ENCODE assay signal across 12 cellular contexts in genomic region chr2:43993437-43993836, GRCh38. TPM values are rescaled to one million over a fixed set of nuclear protein-coding genes. Genes with fewer than 3 reads are reported as not detected.
DNase-seq lines count a peak whose midpoint lies in the region; ATAC-seq and TF ChIP-seq lines count a peak whose summit lies in the region.
"Had no signal": no experiment of that assay in that cellular context is flagged by ENCODE, and none has a peak within 500 bp of the region (broad histone marks: within the 10 kb centered on the region; RNA-seq: fewer than 3 reads in every experiment).

No MANE protein-coding gene starts in this region.

- intact Hi-C loops in activated naive CD4-positive, alpha-beta T cell treated with anti-CD3 and anti-CD28 coated beads for 36 hours (cut with micrococcal nuclease), result loop anchor here (10.0 kb wide), 1 partner anchor 219 kb away; the partner anchor contains the start of gene DYNC2LI1
- intact Hi-C loops in PC-9 (cut with micrococcal nuclease; ENCODE audit: unreplicated experiment), result no loop called here
- intact Hi-C loops in thyroid gland (cut with DNase I), result loop anchor here (10.0 kb wide), 1 partner anchor 219 kb away; the partner anchor contains the start of gene DYNC2LI1

- H3K9me3 Mint-ChIP-seq in activated naive CD4-positive, alpha-beta T cell treated with anti-CD3 and anti-CD28 coated beads for 36 hours, result no peaks in the 10 kb centered on the region
- H3K9me3 Mint-ChIP-seq in endodermal cell, result no peaks in the 10 kb centered on the region

- H3K27me3 Mint-ChIP-seq in activated naive CD4-positive, alpha-beta T cell treated with anti-CD3 and anti-CD28 coated beads for 36 hours (ENCODE audit: low read depth), result no peaks in the 10 kb centered on the region
- no peaks in the 10 kb centered on the region for H3K27me3 Mint-ChIP-seq in endodermal cell (ENCODE audit: insufficient read depth)

- peaks cover 46% of the 10 kb centered on the region for H3K4me1 Mint-ChIP-seq in activated naive CD4-positive, alpha-beta T cell treated with anti-CD3 and anti-CD28 coated beads for 36 hours (ENCODE audit: low read depth)
- peaks cover 38% of the 10 kb centered on the region for H3K4me1 Mint-ChIP-seq in endodermal cell

- H3K9me3 ChIP-seq in PC-9 (ENCODE audit: insufficient read depth, low read depth) (no peaks in the 10 kb centered on the region), endodermal cell (ENCODE audit: control insufficient read depth, low read length) (no peaks in the 10 kb centered on the region), smooth muscle cell (replicated peaks; ENCODE audit: low read depth) (no peaks in the 10 kb centered on the region), thyroid gland (no peaks in the 10 kb centered on the region)

- POLR2A ChIA-PET in PC-9 (lab: Charles Lee; ENCODE audit: unreplicated experiment), result no interaction called here

- H3K9me2 ChIP-seq in PC-9 (ENCODE audit: insufficient read depth), result no peaks in the 10 kb centered on the region

- H3K36me3 ChIP-seq in PC-9 (ENCODE audit: low read depth) (peaks cover 41% of the 10 kb centered on the region), endodermal cell (ENCODE audit: control insufficient read depth, insufficient read depth, low read length) (peaks cover 44% of the 10 kb centered on the region), smooth muscle cell (ENCODE audit: low read depth) (no peaks in the 10 kb centered on the region), thyroid gland (no peaks in the 10 kb centered on the region)

- TF ChIP-seq CTCF in PC-9 (conservative IDR thresholded peaks at IDR 0.05) (no peak), endodermal cell (conservative IDR thresholded peaks at IDR 0.05) (no peak), smooth muscle cell (IDR thresholded peaks at IDR 0.05; ENCODE audit: borderline replicate concordance, insufficient read depth, poor library complexity, severe bottlenecking) (no peak), thyroid gland (IDR thresholded peaks at IDR 0.05) (no peak)

- peak overlapping the region; percentile 89 for H3K4me3 Mint-ChIP-seq in activated naive CD4-positive, alpha-beta T cell treated with anti-CD3 and anti-CD28 coated beads for 36 hours
- peak overlapping the region; percentile 92 for H3K4me3 Mint-ChIP-seq in endodermal cell

- H3F3A ChIP-seq in PC-9 (ENCODE audit: insufficient read depth, low read depth) (no peaks in the 10 kb centered on the region; the same call in 1 of the 2 replicates), smooth muscle cell (ENCODE audit: low read depth) (no peaks in the 10 kb centered on the region)

- no peak overlapping the region for H3K9ac ChIP-seq in endodermal cell (ENCODE audit: extremely low read depth, low read length, poor library complexity, severe bottlenecking)
- no peak overlapping the region for H3K9ac ChIP-seq in smooth muscle cell (ENCODE audit: low read depth)

- H3K27ac ChIP-seq in PC-9, result no peak overlapping the region
- no peak overlapping the region for H3K27ac ChIP-seq in endodermal cell (ENCODE audit: low read depth, low read length)
- H3K27ac ChIP-seq in smooth muscle cell (ENCODE audit: low read depth), result no peak overlapping the region
- no peak overlapping the region for H3K27ac ChIP-seq in thyroid gland

- WGBS in endodermal cell (ENCODE audit: insufficient coverage in 1 of 2, insufficient read length in 1 of 2), 2 experiments, result 92 to 96% methylated on average over 5 of the region's 5 CpGs
- WGBS in smooth muscle cell (ENCODE audit: low lambda C conversion rate), result 89% methylated on average over 5 of the region's 5 CpGs
- 80 to 81% methylated on average over 5 of the region's 5 CpGs for WGBS in thyroid gland, 2 donors

- peaks cover 52% of the 10 kb centered on the region for H3K36me3 Mint-ChIP-seq in activated naive CD4-positive, alpha-beta T cell treated with anti-CD3 and anti-CD28 coated beads for 36 hours (ENCODE audit: low read depth)
- H3K36me3 Mint-ChIP-seq in endodermal cell (ENCODE audit: low read depth), result peaks cover 45% of the 10 kb centered on the region

- H4K20me1 ChIP-seq in PC-9 (ENCODE audit: insufficient read depth) (peaks cover 68% of the 10 kb centered on the region), smooth muscle cell (ENCODE audit: low read depth) (peaks cover 60% of the 10 kb centered on the region)

- no peak for TF ChIP-seq POLR2A in thyroid gland (IDR thresholded peaks at IDR 0.05)

- no peak for DNase-seq in activated naive CD4-positive, alpha-beta T cell treated with anti-CD3 and anti-CD28 coated beads for 36 hours
- no peak for DNase-seq in activated naive CD4-positive, alpha-beta T cell (lab: John Stamatoyannopoulos, UW)
- DNase-seq in PC-9 (no peak), endodermal cell (no peak), smooth muscle cell (lab: John Stamatoyannopoulos, UW; ENCODE audit: unreplicated experiment) (no peak), kidney tubule cell (ENCODE audit: low spot score) (no peak), thyroid gland (no peak)
- DNase-seq: activated CD4-positive, alpha-beta T cell treated with anti-CD3 and anti-CD28 coated beads, Interleukin-2, amount 50 U/mL, for 48 hours; left cardiac atrium; NCI-H187; nucleus accumbens had no signal

- H3K79me2 ChIP-seq in PC-9 (ENCODE audit: low read depth) (peaks cover 74% of the 10 kb centered on the region), smooth muscle cell (ENCODE audit: low read depth) (peaks cover 73% of the 10 kb centered on the region)

- CTCF ChIA-PET in activated naive CD4-positive, alpha-beta T cell treated with anti-CD3 and anti-CD28 coated beads for 36 hours (lab: Charles Lee), result no interaction called here
- CTCF ChIA-PET in PC-9 (lab: Charles Lee), result no interaction called here

- H3K4me2 ChIP-seq in PC-9, result peak overlapping the region; percentile 93
- peak overlapping the region; percentile 97 for H3K4me2 ChIP-seq in smooth muscle cell

- peak overlapping the region; percentile 97; the same call in 1 of the 2 replicates for H3K4me3 ChIP-seq in PC-9
- H3K4me3 ChIP-seq in endodermal cell (ENCODE audit: low read length), result peak overlapping the region; percentile 99
- H3K4me3 ChIP-seq in smooth muscle cell, result no peak overlapping the region
- H3K4me3 ChIP-seq in thyroid gland (replicated peaks in 1 of 3), result no peak overlapping the region

- H2AFZ ChIP-seq in PC-9 (no peak overlapping the region), smooth muscle cell (ENCODE audit: low read depth) (no peak overlapping the region)

- H3K4me1 ChIP-seq in PC-9 (replicated peaks; ENCODE audit: insufficient read depth) (peaks cover 21% of the 10 kb centered on the region), endodermal cell (ENCODE audit: control insufficient read depth, insufficient read depth, low read length) (no peaks in the 10 kb centered on the region), smooth muscle cell (ENCODE audit: low read depth) (peaks cover 14% of the 10 kb centered on the region), thyroid gland (peaks cover 18 to 19% of the 10 kb centered on the region in 2 donors)

- H3K27ac Mint-ChIP-seq in activated naive CD4-positive, alpha-beta T cell treated with anti-CD3 and anti-CD28 coated beads for 36 hours, result peak overlapping the region; percentile 7
- no peak overlapping the region for H3K27ac Mint-ChIP-seq in endodermal cell

- ATAC-seq in HG03469 (IDR thresholded peaks at IDR 0.05; ENCODE audit: unreplicated experiment), result no peak
- ATAC-seq: left cardiac atrium had no signal

- H3K27me3 ChIP-seq in PC-9 (ENCODE audit: insufficient read depth, low read depth), result no peaks in the 10 kb centered on the region
- no peaks in the 10 kb centered on the region for H3K27me3 ChIP-seq in endodermal cell (ENCODE audit: control insufficient read depth, insufficient read depth, low read length, poor library complexity, severe bottlenecking)
- H3K27me3 ChIP-seq in smooth muscle cell (ENCODE audit: low read depth), result no peaks in the 10 kb centered on the region
- no peaks in the 10 kb centered on the region for H3K27me3 ChIP-seq in thyroid gland

- BruUV-seq in PC-9 (replicated peaks; lab: Mats Ljungman, UMichigan), result no TSS peak

RNA-seq across cellular contexts. Expression of gene LRPPRC, which starts 2.4 kb away (rescaled TPM):
- 100 to 1,000 TPM; 170 to 175 TPM for total RNA-seq in activated naive CD4-positive, alpha-beta T cell treated with anti-CD3 and anti-CD28 coated beads for 36 hours
- total RNA-seq in PC-9 (2021) (133 and 149 TPM in 2 replicates), endodermal cell (100 to 1,000 TPM; 117 to 135 TPM), smooth muscle cell (45.6 and 68.4 TPM in 2 replicates), thyroid gland (10 to 100 TPM; 47.5 to 79.3 (median 54.9) TPM)
- 99.2 TPM for polyA plus RNA-seq in endodermal cell (2013, experiment 1 of 2)
- 89.4 TPM for polyA plus RNA-seq in endodermal cell (2013, experiment 2 of 2)
- polyA plus RNA-seq in smooth muscle cell, result 19.9 and 22.4 TPM in 2 replicates

Comparison
In these comparisons a context has a peak if more than half of its experiments do, and no peak if none do; other contexts are left out.
1. H3K4me3 ChIP-seq: peak in PC-9 (single experiment) and endodermal cell (single experiment); none in smooth muscle cell (single experiment) and thyroid gland (0 of 3).